27 cellular contexts compared by ENCODE assay signal in the genomic region with DNA sequence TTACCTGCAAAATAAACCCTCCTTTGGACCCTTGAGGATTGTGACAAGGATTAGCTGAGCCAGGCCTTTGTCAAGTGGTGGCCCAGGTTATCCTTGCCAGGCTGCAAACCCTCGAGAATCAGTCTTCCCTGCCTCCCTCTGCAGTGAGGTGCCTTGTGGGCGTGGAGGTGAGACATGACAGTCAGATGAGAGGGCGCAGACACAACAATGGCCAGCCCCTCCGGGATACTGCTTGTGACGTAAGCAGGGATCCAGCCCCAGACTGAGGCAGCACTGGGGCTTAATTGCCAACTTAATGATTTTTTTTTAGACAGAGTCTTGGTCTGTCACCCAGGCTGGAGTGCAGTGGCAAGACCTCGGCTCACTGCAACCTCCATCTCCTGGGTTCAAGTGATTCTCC.
DNase-seq lines count a peak whose midpoint lies in the region; ATAC-seq and TF ChIP-seq lines count a peak whose summit lies in the region.
"Had no signal": no experiment of that assay in that cellular context is flagged by ENCODE, and none has a peak within 500 bp of the region (broad histone marks: within the 10 kb centered on the region; RNA-seq: fewer than 3 reads in every experiment).

No MANE protein-coding gene starts in this region.

- no peaks in the 10 kb centered on the region for H3K36me3 ChIP-seq in uterus
- H3K36me3 ChIP-seq in gastrocnemius medialis: no peaks in the 10 kb centered on the region

- H3K27me3 ChIP-seq in uterus (no peaks in the 10 kb centered on the region), gastrocnemius medialis (no peaks in the 10 kb centered on the region)
- H3K27me3 ChIP-seq: BE2C had no signal

- TF ChIP-seq CTCF in coronary artery (IDR thresholded peaks at IDR 0.05) (no peak), uterus (IDR thresholded peaks at IDR 0.05) (no peak), gastrocnemius medialis (IDR thresholded peaks at IDR 0.05 in 4 of 5, conservative IDR thresholded peaks at IDR 0.05 in 1 of 5) (no peak)

- no peak for TF ChIP-seq POLR2A in uterus (IDR thresholded peaks at IDR 0.05)
- TF ChIP-seq POLR2A in gastrocnemius medialis (IDR thresholded peaks at IDR 0.05): no peak

- DNase-seq in cardiac septum (ENCODE audit: low spot score): peak; percentile 74
- DNase-seq in left cardiac atrium: no peak
- no peak for DNase-seq in coronary artery (ENCODE audit: low spot score)
- peak; percentile 49 for DNase-seq in posterior vena cava (ENCODE audit: low spot score)
- no peak for DNase-seq in uterus
- no peak for DNase-seq in gastrocnemius medialis
- no peak for DNase-seq in germinal center (ENCODE audit: low spot score)
- DNase-seq: 8988T; ACHN; BE2C; Calu3; DMS153; DND-41; GM23248; H9; KBM-7; MV-4-11; NCI-H1105; NCI-H146; NCI-H1930; NCI-H2107; NCI-H446 treated with DMSO at 0.1 percent for 48 hours; NCI-H526; NCI-H82; NK-92 treated with Interleukin-12 subunit alpha and Interleukin-12 subunit beta, amount 100 ng/mL, for 24 hours; PC-3 had no signal

- intact Hi-C loops in cardiac septum (cut with DNase I): no loop called here
- intact Hi-C loops in left cardiac atrium (cut with DNase I): no loop called here
- intact Hi-C loops in posterior vena cava (cut with DNase I): no loop called here
- intact Hi-C loops in uterus (cut with DNase I; ENCODE audit: low total_unique reads): no loop called here
- intact Hi-C loops in gastrocnemius medialis (cut with DNase I; ENCODE audit: low total_unique reads): no loop called here

- H3K9me3 ChIP-seq in uterus (no peaks in the 10 kb centered on the region), gastrocnemius medialis (no peaks in the 10 kb centered on the region)
- H3K9me3 ChIP-seq: BE2C had no signal

- ATAC-seq in left cardiac atrium: no peak
- ATAC-seq in gastrocnemius medialis: no peak
- no peak for ATAC-seq in activated CD4-positive, CD25-positive, alpha-beta regulatory T cell treated with anti-CD3 and anti-CD28 coated beads, Interleukin-2, amount 50 U/mL, for 24 hours
- ATAC-seq: PC-3 had no signal

- H3K4me3 ChIP-seq in coronary artery (no peak overlapping the region), uterus (no peak overlapping the region), gastrocnemius medialis (no peak overlapping the region)
- H3K4me3 ChIP-seq: GM23248 had no signal

- H3K4me1 ChIP-seq in uterus (peaks cover 0 to 18% of the 10 kb centered on the region in 2 donors), gastrocnemius medialis (peaks cover 21 to 22% of the 10 kb centered on the region in 2 donors)

- peak overlapping the region; percentile 70 to 89 for H3K27ac ChIP-seq in coronary artery
- H3K27ac ChIP-seq in uterus: peak overlapping the region; percentile 86 to 89
- no peak overlapping the region for H3K27ac ChIP-seq in gastrocnemius medialis

- in situ Hi-C loops in gastrocnemius medialis (cut with MboI; ENCODE audit: low sequenced_read_pairs in 4 of 4): loop anchor here in 3 of 4 donors (25.0 kb wide), 4 partner anchors 322 to 622 kb away; a partner anchor contains a TSS

Comparison
In these comparisons a context has a peak if more than half of its experiments do, and no peak if none do; other contexts are left out.
1. DNase-seq: peak in cardiac septum (single experiment) and posterior vena cava (single experiment); none in left cardiac atrium (single experiment), coronary artery (single experiment), uterus (0 of 2), gastrocnemius medialis (0 of 2) and germinal center (single experiment).
2. H3K27ac ChIP-seq: peak in coronary artery (2 of 2) and uterus (2 of 2); none in gastrocnemius medialis (0 of 4).